In genomic region chr10:17454181-17454800, GRCh38 we compare ENCODE assay signal across 8 cellular contexts. TPM values are rescaled to one million over a fixed set of nuclear protein-coding genes. Genes with fewer than 3 reads are reported as not detected.
A peak's percentile ranks its signal among the peaks of the same experiment; 100 is the strongest.
DNase-seq lines count a peak whose midpoint lies in the region; ATAC-seq and TF ChIP-seq lines count a peak whose summit lies in the region.

ST8SIA6 (minus strand) TSS chr10:17454595; CDS start chr10:17454255, 340 bp downstream.

- DNase-seq in AG09309 (ENCODE audit: low read depth) (no peak), HuH-7 (ENCODE audit: low spot score) (peak; percentile 72), erythroblast (lab: John Stamatoyannopoulos, UW) (peak; percentile 81 to 83), naive B cell (no peak), testis (peak; percentile 34), NCI-H2107 (lab: John Stamatoyannopoulos, UW) (no peak)
- peak; percentile 75 for DNase-seq in activated CD8-positive, alpha-beta memory T cell treated with anti-CD3 and anti-CD28 coated beads for 24 hours

- H3K27me3 ChIP-seq in testis, result no peaks in the 10 kb centered on the region

- no peaks in the 10 kb centered on the region for H3K9me3 ChIP-seq in testis

- peak; percentile 66 for ATAC-seq in GM19351 (IDR thresholded peaks at IDR 0.05; ENCODE audit: unreplicated experiment)
- peak; percentile 14 to 21 for ATAC-seq in naive B cell (ENCODE audit: low read depth in 2 of 2)

- H3K36me3 Mint-ChIP-seq in naive B cell, result peaks cover 7% of the 10 kb centered on the region in 2 donors

- H3K4me1 ChIP-seq in testis, result peaks cover 3% of the 10 kb centered on the region

- TF ChIP-seq CTCF in AG09309 (IDR thresholded peaks at IDR 0.05; ENCODE audit: control insufficient read depth, insufficient read depth, low read depth, low read length, missing control alignments), result no peak
- no peak for TF ChIP-seq CTCF in testis (IDR thresholded peaks at IDR 0.05)

- peak within 1 kb of the TSS; percentile 34 to 89 (median 79) for H3K4me3 Mint-ChIP-seq in naive B cell

- peaks cover 41 to 64% (median 51%) of the 10 kb centered on the region in 3 donors for H3K27me3 Mint-ChIP-seq in naive B cell

- no peak within 1 kb of the TSS for H3K27ac Mint-ChIP-seq in naive B cell

- WGBS in testis, 2 donors, result 1% methylated on average over 12 of the region's 82 CpGs; no CpG with 5 or more reads in 1 of the 2 donors

- peak within 1 kb of the TSS; percentile 46 for H3K4me3 ChIP-seq in AG09309 (ENCODE audit: control insufficient read depth, low read depth, low read length)
- H3K4me3 ChIP-seq in testis, result peak within 1 kb of the TSS; percentile 27 to 44

- H3K36me3 ChIP-seq in testis (ENCODE audit: low read depth, missing control alignments), result no peaks in the 10 kb centered on the region

- intact Hi-C loops in testis (cut with DNase I; ENCODE audit: low total_unique reads), result no loop called here

- peaks cover 0 to 16% (median 3%) of the 10 kb centered on the region in 7 donors for H3K9me3 Mint-ChIP-seq in naive B cell

- peaks cover 0 to 22% (median 18%) of the 10 kb centered on the region in 3 donors for H3K4me1 Mint-ChIP-seq in naive B cell

- TF ChIP-seq POLR2A in erythroblast (IDR thresholded peaks at IDR 0.05; ENCODE audit: low read length) (no peak), testis (IDR thresholded peaks at IDR 0.05) (no peak)

- no peak within 1 kb of the TSS for H3K27ac ChIP-seq in testis

RNA-seq across cellular contexts. Expression of gene ST8SIA6, which starts in this region (rescaled TPM):
- polyA plus RNA-seq in naive B cell (ENCODE audit: low read depth in 6 of 6), result not detected
- total RNA-seq in testis, result 1 to 10 TPM in 1 of 2 donors, under 1 TPM in 1; 0.87 to 1.6 TPM
- 0.84 TPM for polyA plus RNA-seq in testis (ENCODE audit: insufficient read depth, low read depth, low replicate concordance)

Comparison
In these comparisons a context has a peak if more than half of its experiments do, and no peak if none do; other contexts are left out.
1. Peak in ATAC-seq in naive B cell; RNA of the gene not detected or under 1 TPM.
2. DNase-seq: peak in HuH-7 (single experiment), activated CD8-positive, alpha-beta memory T cell treated with anti-CD3 and anti-CD28 coated beads for 24 hours (single experiment), erythroblast (2 of 2) and testis (single experiment); none in AG09309 (single experiment), naive B cell (single experiment) and NCI-H2107 (single experiment).